Comparison of ENCODE assay signal across 8 cellular contexts in the genomic region with DNA sequence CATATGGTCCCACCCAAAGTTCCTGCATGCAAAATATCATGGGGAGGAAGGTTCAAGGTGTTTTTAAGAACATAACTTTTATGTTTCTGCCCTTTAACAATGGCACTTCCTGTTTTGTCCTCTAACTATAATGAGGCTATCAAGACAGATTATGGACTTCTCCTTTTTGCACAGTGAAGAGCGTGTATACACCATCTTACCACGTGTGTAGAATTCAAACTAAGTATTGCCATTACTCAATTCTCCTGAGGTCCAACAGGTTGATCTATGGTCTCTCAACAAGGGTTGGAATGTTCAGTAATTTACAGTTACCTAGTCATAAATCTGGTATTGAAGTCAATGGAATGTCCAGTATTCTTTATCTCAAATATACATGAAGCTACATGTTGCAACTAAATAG.
DNase-seq lines count a peak whose midpoint lies in the region; ATAC-seq, FAIRE-seq and TF ChIP-seq lines count a peak whose summit lies in the region.

No MANE protein-coding gene starts in this region.

- TF ChIP-seq POLR2A in GM12891 (IDR thresholded peaks at IDR 0.05; ENCODE audit: low read depth, low read length) (no peak), NB4 (IDR thresholded peaks at IDR 0.05; ENCODE audit: extremely low read depth, insufficient read length) (no peak), heart left ventricle (IDR thresholded peaks at IDR 0.05) (no peak)

- no peaks in the 10 kb centered on the region; the same call in 2 of the 3 replicates for H3K4me1 Mint-ChIP-seq in GM23338

- ATAC-seq in GM23338: no peak
- ATAC-seq in left lung: peak; percentile 37
- ATAC-seq in HG02571 (IDR thresholded peaks at IDR 0.05; ENCODE audit: unreplicated experiment): no peak
- no peak for ATAC-seq in heart left ventricle

- H3K9me2 ChIP-seq in GM23338 (ENCODE audit: insufficient read depth): 0 out of 2 replicates have a peak, but pooled peaks cover 5% of the 10 kb centered on the region

- no peak overlapping the region for H3K4me2 ChIP-seq in GM23338

- no peak overlapping the region for H3K4me3 Mint-ChIP-seq in GM23338

- no peak for DNase-seq in GM12891 (ENCODE audit: insufficient read length, low spot score)
- DNase-seq in GM23338 (ENCODE audit: low spot score): no peak
- peak; percentile 88 for DNase-seq in NB4 (ENCODE audit: low read depth)
- DNase-seq in left lung: no peak
- DNase-seq in A172 (ENCODE audit: low spot score): no peak
- no peak for DNase-seq in superior temporal gyrus (ENCODE audit: extremely low spot score)
- DNase-seq in heart left ventricle: no peak

- H3K36me3 Mint-ChIP-seq in GM23338 (ENCODE audit: low read depth): no peaks in the 10 kb centered on the region

- H3K36me3 ChIP-seq in GM23338 (ENCODE audit: insufficient read depth) (no peaks in the 10 kb centered on the region), left lung (no peaks in the 10 kb centered on the region), heart left ventricle (no peaks in the 10 kb centered on the region)

- H3K27me3 ChIP-seq in GM23338 (ENCODE audit: insufficient read depth) (no peaks in the 10 kb centered on the region), left lung (no peaks in the 10 kb centered on the region), heart left ventricle (no peaks in the 10 kb centered on the region)

- FAIRE-seq in GM12891 (lab: Jason Lieb, UNC): peak; percentile 50

- H3K27ac Mint-ChIP-seq in GM23338: no peak overlapping the region

- intact Hi-C loops in left lung (cut with DNase I) (no loop called here), heart left ventricle (cut with DNase I) (no loop called here)

- H3K27ac ChIP-seq in GM23338 (ENCODE audit: low read depth) (no peak overlapping the region), left lung (no peak overlapping the region), heart left ventricle (peak overlapping the region in 1 of 12 donors; percentile 27)

- no peaks in the 10 kb centered on the region for H3F3A ChIP-seq in GM23338 (replicated peaks; ENCODE audit: low read depth)

- no peaks in the 10 kb centered on the region for H3K27me3 Mint-ChIP-seq in GM23338 (ENCODE audit: insufficient read depth, low read depth, poor library complexity)

- WGBS in heart left ventricle, 4 donors: 52 to 73% (median 62%) methylated on average over 2 of the region's 2 CpGs

- no peaks in the 10 kb centered on the region for H3K4me1 ChIP-seq in GM23338 (ENCODE audit: insufficient read depth)
- H3K4me1 ChIP-seq in left lung: peaks cover 8 to 25% of the 10 kb centered on the region in 2 donors
- peaks cover 0 to 31% (median 0%) of the 10 kb centered on the region in 12 donors for H3K4me1 ChIP-seq in heart left ventricle

- H2AFZ ChIP-seq in GM23338: peak overlapping the region; percentile 11; the same call in 1 of the 2 replicates

- H3K9me3 Mint-ChIP-seq in GM23338: no peaks in the 10 kb centered on the region

- TF ChIP-seq CTCF in GM23338 (conservative IDR thresholded peaks at IDR 0.05; ENCODE audit: low read depth in 2 of 2): no peak
- TF ChIP-seq CTCF in NB4 (IDR thresholded peaks at IDR 0.05; ENCODE audit: low read depth, low read length): no peak
- no peak for TF ChIP-seq CTCF in left lung (IDR thresholded peaks at IDR 0.05)
- no peak for TF ChIP-seq CTCF in heart left ventricle (IDR thresholded peaks at IDR 0.05)

- H3K9me3 ChIP-seq in left lung (no peaks in the 10 kb centered on the region), heart left ventricle (no peaks in the 10 kb centered on the region)

- no peaks in the 10 kb centered on the region for H3K79me2 ChIP-seq in GM23338 (replicated peaks; ENCODE audit: insufficient read depth)

- H3K4me3 ChIP-seq in GM23338 (no peak overlapping the region), NB4 (ENCODE audit: low read depth, low read length) (no peak overlapping the region), left lung (no peak overlapping the region), heart left ventricle (no peak overlapping the region)

- no peaks in the 10 kb centered on the region for H4K20me1 ChIP-seq in GM23338 (replicated peaks; ENCODE audit: insufficient read depth)

TF ChIP-seq in GM12891, 5 proteins besides CTCF, POLR2A, EP300 and RAD21:
- peak; percentile 93 for TF ChIP-seq SPI1 (IDR thresholded peaks at IDR 0.05; ENCODE audit: low read depth, low read length)
- TF ChIP-seq POU2F2 (IDR thresholded peaks at IDR 0.05; ENCODE audit: low read depth, low read length): no peak
- TF ChIP-seq POLR2AphosphoS5 (IDR thresholded peaks at IDR 0.05; ENCODE audit: low read depth, low read length): no peak
- no peak for TF ChIP-seq TAF1 (IDR thresholded peaks at IDR 0.05; ENCODE audit: low read depth, low read length)

TF ChIP-seq in GM23338, 12 proteins besides CTCF, POLR2A, EP300 and RAD21:
- TF ChIP-seq CREB1 (CRISPR knock-in tag; IDR thresholded peaks at IDR 0.05; ENCODE audit: low read depth) (no peak), ZNF331 (CRISPR knock-in tag; IDR thresholded peaks at IDR 0.05; ENCODE audit: low read depth) (no peak)
- TF ChIP-seq, protein P1, sequence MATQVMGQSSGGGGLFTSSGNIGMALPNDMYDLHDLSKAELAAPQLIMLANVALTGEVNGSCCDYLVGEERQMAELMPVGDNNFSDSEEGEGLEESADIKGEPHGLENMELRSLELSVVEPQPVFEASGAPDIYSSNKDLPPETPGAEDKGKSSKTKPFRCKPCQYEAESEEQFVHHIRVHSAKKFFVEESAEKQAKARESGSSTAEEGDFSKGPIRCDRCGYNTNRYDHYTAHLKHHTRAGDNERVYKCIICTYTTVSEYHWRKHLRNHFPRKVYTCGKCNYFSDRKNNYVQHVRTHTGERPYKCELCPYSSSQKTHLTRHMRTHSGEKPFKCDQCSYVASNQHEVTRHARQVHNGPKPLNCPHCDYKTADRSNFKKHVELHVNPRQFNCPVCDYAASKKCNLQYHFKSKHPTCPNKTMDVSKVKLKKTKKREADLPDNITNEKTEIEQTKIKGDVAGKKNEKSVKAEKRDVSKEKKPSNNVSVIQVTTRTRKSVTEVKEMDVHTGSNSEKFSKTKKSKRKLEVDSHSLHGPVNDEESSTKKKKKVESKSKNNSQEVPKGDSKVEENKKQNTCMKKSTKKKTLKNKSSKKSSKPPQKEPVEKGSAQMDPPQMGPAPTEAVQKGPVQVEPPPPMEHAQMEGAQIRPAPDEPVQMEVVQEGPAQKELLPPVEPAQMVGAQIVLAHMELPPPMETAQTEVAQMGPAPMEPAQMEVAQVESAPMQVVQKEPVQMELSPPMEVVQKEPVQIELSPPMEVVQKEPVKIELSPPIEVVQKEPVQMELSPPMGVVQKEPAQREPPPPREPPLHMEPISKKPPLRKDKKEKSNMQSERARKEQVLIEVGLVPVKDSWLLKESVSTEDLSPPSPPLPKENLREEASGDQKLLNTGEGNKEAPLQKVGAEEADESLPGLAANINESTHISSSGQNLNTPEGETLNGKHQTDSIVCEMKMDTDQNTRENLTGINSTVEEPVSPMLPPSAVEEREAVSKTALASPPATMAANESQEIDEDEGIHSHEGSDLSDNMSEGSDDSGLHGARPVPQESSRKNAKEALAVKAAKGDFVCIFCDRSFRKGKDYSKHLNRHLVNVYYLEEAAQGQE (IDR thresholded peaks at IDR 0.05; ENCODE audit: unreplicated experiment): no peak
